Comparison of ENCODE assay signal across 1 cellular context in the genomic region with DNA sequence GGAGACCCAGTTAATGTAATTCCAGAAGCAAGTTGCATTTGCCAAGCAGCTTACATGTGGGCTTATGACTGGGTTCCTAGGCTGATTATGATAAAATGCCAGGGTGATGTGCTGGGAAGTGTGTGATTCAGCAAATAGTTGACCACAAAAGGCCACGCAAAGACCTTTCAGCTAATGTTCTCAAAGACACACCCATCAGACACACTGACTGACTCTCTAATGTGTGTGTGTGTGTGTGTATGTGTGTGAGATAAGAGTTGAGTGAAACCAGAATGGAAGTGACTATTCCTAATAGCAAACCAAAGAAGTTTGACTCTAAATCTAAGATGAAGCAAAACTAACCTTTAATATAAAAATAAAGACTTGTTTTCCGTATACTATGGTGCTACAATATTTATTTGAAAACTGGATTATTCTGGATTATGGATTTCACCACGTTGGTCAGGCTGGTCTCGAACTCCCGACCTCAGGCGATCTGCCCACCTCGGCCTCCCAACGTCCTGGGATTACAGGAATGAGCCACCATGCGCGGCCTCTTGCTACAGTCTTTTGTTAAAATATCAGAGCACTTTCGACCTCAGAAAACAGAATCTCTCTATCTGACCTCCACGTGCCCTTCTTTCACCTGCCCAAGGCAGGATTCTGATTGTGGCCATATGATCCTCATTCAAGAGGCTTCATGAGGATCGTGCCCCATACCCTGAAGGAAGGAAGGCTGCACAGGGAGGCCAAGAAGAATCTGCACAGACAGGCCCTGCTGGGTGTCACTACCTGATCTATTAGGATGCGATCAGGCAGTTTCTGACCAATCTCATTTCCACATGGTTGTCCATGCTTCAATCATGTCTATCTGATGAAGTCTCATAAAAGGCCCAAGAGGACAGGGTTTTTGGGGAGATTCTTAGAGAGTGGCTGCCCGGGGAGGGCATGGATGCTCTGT.
TF ChIP-seq lines count a peak whose summit lies in the region.

No MANE protein-coding gene starts in this region.

TF ChIP-seq in K562, 482 proteins besides CTCF, POLR2A, EP300 and RAD21 (continued from another document and continues in another):
- TF ChIP-seq, protein P1, sequence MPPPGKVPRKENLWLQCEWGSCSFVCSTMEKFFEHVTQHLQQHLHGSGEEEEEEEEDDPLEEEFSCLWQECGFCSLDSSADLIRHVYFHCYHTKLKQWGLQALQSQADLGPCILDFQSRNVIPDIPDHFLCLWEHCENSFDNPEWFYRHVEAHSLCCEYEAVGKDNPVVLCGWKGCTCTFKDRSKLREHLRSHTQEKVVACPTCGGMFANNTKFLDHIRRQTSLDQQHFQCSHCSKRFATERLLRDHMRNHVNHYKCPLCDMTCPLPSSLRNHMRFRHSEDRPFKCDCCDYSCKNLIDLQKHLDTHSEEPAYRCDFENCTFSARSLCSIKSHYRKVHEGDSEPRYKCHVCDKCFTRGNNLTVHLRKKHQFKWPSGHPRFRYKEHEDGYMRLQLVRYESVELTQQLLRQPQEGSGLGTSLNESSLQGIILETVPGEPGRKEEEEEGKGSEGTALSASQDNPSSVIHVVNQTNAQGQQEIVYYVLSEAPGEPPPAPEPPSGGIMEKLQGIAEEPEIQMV (tag; conservative IDR thresholded peaks at IDR 0.05; ENCODE audit: low read depth): no peak
- TF ChIP-seq KHSRP (IDR thresholded peaks at IDR 0.05): peak; percentile 60; the same call in 1 of the 2 replicates
- no peak for TF ChIP-seq ILF3 (IDR thresholded peaks at IDR 0.05; ENCODE audit: borderline replicate concordance)
- peak in 1 of 2 experiments; percentile 76 for TF ChIP-seq NCOA2 (IDR thresholded peaks at IDR 0.05; ENCODE audit: partially characterized antibody in 2 of 2)
- TF ChIP-seq ZBTB49 (CRISPR knock-in tag; IDR thresholded peaks at IDR 0.05; ENCODE audit: borderline replicate concordance): no peak
- TF ChIP-seq KLF6 (CRISPR knock-in tag; IDR thresholded peaks at IDR 0.05; ENCODE audit: borderline replicate concordance): 0 out of 2 replicates have a peak, but pooled peaks have one; percentile 26
- TF ChIP-seq TEAD2 (tag; IDR thresholded peaks at IDR 0.05): 0 out of 2 replicates have a peak, but pooled peaks have one; percentile 46
- peak; percentile 60; the same call in 1 of the 2 replicates for TF ChIP-seq CC2D1A (IDR thresholded peaks at IDR 0.05)
- no peak for TF ChIP-seq ATF2 (CRISPR knock-in tag; IDR thresholded peaks at IDR 0.05)
- TF ChIP-seq, protein P2, sequence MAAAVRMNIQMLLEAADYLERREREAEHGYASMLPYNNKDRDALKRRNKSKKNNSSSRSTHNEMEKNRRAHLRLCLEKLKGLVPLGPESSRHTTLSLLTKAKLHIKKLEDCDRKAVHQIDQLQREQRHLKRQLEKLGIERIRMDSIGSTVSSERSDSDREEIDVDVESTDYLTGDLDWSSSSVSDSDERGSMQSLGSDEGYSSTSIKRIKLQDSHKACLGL (CRISPR knock-in tag; IDR thresholded peaks at IDR 0.05; ENCODE audit: borderline replicate concordance, poor library complexity, severe bottlenecking): no peak
- TF ChIP-seq CHD7 (IDR thresholded peaks at IDR 0.05; ENCODE audit: low read depth, low read length): no peak
- TF ChIP-seq CCNT2 (IDR thresholded peaks at IDR 0.05; ENCODE audit: borderline replicate concordance, extremely low read depth, insufficient read length, low read depth, low read length): peak; percentile 69
- TF ChIP-seq CREB1 (IDR thresholded peaks at IDR 0.05): no peak; the same call in 1 of the 2 replicates
- TF ChIP-seq CREB1 (CRISPR knock-in tag; IDR thresholded peaks at IDR 0.05): peak; percentile 31; the same call in 1 of the 2 replicates
- no peak for TF ChIP-seq ZNF444 (CRISPR knock-in tag; IDR thresholded peaks at IDR 0.05)
- TF ChIP-seq CBX8 (IDR thresholded peaks at IDR 0.05; ENCODE audit: borderline replicate concordance, extremely low read depth, low read depth, low read length, poor library complexity, severe bottlenecking): no peak
- TF ChIP-seq, protein P3, sequence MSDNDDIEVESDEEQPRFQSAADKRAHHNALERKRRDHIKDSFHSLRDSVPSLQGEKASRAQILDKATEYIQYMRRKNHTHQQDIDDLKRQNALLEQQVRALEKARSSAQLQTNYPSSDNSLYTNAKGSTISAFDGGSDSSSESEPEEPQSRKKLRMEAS (CRISPR knock-in tag; IDR thresholded peaks at IDR 0.05): peak; percentile 47; the same call in 1 of the 2 replicates
- no peak for TF ChIP-seq TCF15 (CRISPR knock-in tag; IDR thresholded peaks at IDR 0.05)
- TF ChIP-seq ATF4 (CRISPR knock-in tag; IDR thresholded peaks at IDR 0.05): peak; percentile 68; the same call in 1 of the 2 replicates
- TF ChIP-seq NCOA6 (IDR thresholded peaks at IDR 0.05): no peak
- TF ChIP-seq CREB3 (tag; conservative IDR thresholded peaks at IDR 0.05; ENCODE audit: low read depth): no peak
- peak; percentile 31; the same call in 1 of the 2 replicates for TF ChIP-seq TFAP4 (CRISPR knock-in tag; IDR thresholded peaks at IDR 0.05; ENCODE audit: borderline replicate concordance)
- no peak for TF ChIP-seq SIRT6 (IDR thresholded peaks at IDR 0.05; ENCODE audit: low read depth, low read length)
- no peak for TF ChIP-seq PPARD (CRISPR knock-in tag; IDR thresholded peaks at IDR 0.05)
- TF ChIP-seq ZNF77 (CRISPR knock-in tag; IDR thresholded peaks at IDR 0.05): no peak
- TF ChIP-seq BHLHE40 (IDR thresholded peaks at IDR 0.05; ENCODE audit: low read length): peak; percentile 89
- no peak for TF ChIP-seq NFRKB (IDR thresholded peaks at IDR 0.05; ENCODE audit: low read depth)
- no peak for TF ChIP-seq GABPA (tag; conservative IDR thresholded peaks at IDR 0.05; ENCODE audit: low read depth)
- TF ChIP-seq ZNF239 (CRISPR knock-in tag; IDR thresholded peaks at IDR 0.05): 0 out of 2 replicates have a peak, but pooled peaks have one; percentile 10
- no peak for TF ChIP-seq ILK (tag; IDR thresholded peaks at IDR 0.05; ENCODE audit: borderline replicate concordance, low read depth)
- no peak for TF ChIP-seq ZNF778 (CRISPR knock-in tag; IDR thresholded peaks at IDR 0.05)
- no peak for TF ChIP-seq SRSF9 (IDR thresholded peaks at IDR 0.05; ENCODE audit: borderline replicate concordance, low read depth, low read length)
